In genomic region chr5:172643392-172643871, GRCh38 we compare ENCODE assay signal across 13 cellular contexts. TPM values are rescaled to one million over a fixed set of nuclear protein-coding genes. Genes with fewer than 3 reads are reported as not detected.
A peak's percentile ranks its signal among the peaks of the same experiment; 100 is the strongest.
DNase-seq lines count a peak whose midpoint lies in the region; ATAC-seq and TF ChIP-seq lines count a peak whose summit lies in the region.
"Had no signal": no experiment of that assay in that cellular context is flagged by ENCODE, and none has a peak within 500 bp of the region (broad histone marks: within the 10 kb centered on the region; RNA-seq: fewer than 3 reads in every experiment).

No MANE protein-coding gene starts in this region.

- DNase-seq in lung (ENCODE audit: low spot score) (no peak), endodermal cell (no peak), MV-4-11 (lab: John Stamatoyannopoulos, UW) (no peak)
- DNase-seq in activated effector memory CD4-positive, alpha-beta T cell treated with Interleukin-2 at 50 U/mL for 16 hours: no peak
- DNase-seq: activated CD4-positive, CD25-positive, alpha-beta regulatory T cell; NCI-H1694; SK-N-SH; stimulated activated CD4-positive, alpha-beta T cell treated with anti-CD3 and anti-CD28 coated beads, Interleukin-15, amount 100 ng/mL, for 24 hours had no signal

- H3K9me3 Mint-ChIP-seq in endodermal cell: no peaks in the 10 kb centered on the region

- no peak for TF ChIP-seq CTCF in HEK293 (tag by site-specific recombination; IDR thresholded peaks at IDR 0.05)
- no peak for TF ChIP-seq CTCF in lung (IDR thresholded peaks at IDR 0.05; ENCODE audit: control extremely low read depth, extremely low read depth)
- TF ChIP-seq CTCF in endodermal cell (conservative IDR thresholded peaks at IDR 0.05): no peak

- WGBS in lung, 2 donors: 45 to 51% methylated on average over 8 of the region's 8 CpGs
- WGBS in endodermal cell (ENCODE audit: insufficient coverage in 1 of 2, insufficient read length in 1 of 2), 2 experiments: 81 to 86% methylated on average over 8 of the region's 8 CpGs

- no peaks in the 10 kb centered on the region for H3K9me3 ChIP-seq in HEK293 (ENCODE audit: control insufficient read depth, insufficient read depth, low read depth, low read length)
- no peaks in the 10 kb centered on the region for H3K9me3 ChIP-seq in lung (ENCODE audit: control insufficient read depth in 2 of 2, insufficient read depth in 1 of 2, low read length in 1 of 2)
- no peaks in the 10 kb centered on the region for H3K9me3 ChIP-seq in endodermal cell (ENCODE audit: control insufficient read depth, low read length)
- H3K9me3 ChIP-seq: SK-N-SH had no signal

- no peak overlapping the region for H3K9ac ChIP-seq in endodermal cell (ENCODE audit: extremely low read depth, low read length, poor library complexity, severe bottlenecking)
- H3K9ac ChIP-seq: KMS-11, SK-N-SH had no signal

- ATAC-seq in lung (ENCODE audit: insufficient read depth, low FRiP score) (no peak), HG03280 (IDR thresholded peaks at IDR 0.05; ENCODE audit: unreplicated experiment) (no peak)

- H3K36me3 ChIP-seq in HEK293 (ENCODE audit: control insufficient read depth in 2 of 2, insufficient read depth in 1 of 2, low read length in 2 of 2) (no peaks in the 10 kb centered on the region), lung (ENCODE audit: control insufficient read depth in 2 of 2, insufficient read depth in 2 of 2, low read length in 2 of 2) (no peaks in the 10 kb centered on the region), endodermal cell (ENCODE audit: control insufficient read depth, insufficient read depth, low read length) (no peaks in the 10 kb centered on the region)

- H3K27ac Mint-ChIP-seq in endodermal cell: no peak overlapping the region

- no peaks in the 10 kb centered on the region for H3K27me3 ChIP-seq in lung (ENCODE audit: control insufficient read depth, insufficient read depth)
- H3K27me3 ChIP-seq in endodermal cell (ENCODE audit: control insufficient read depth, insufficient read depth, low read length, poor library complexity, severe bottlenecking): peaks cover 24% of the 10 kb centered on the region

- no peaks in the 10 kb centered on the region for H3K4me1 ChIP-seq in HEK293 (ENCODE audit: control insufficient read depth, insufficient read depth, low read length)
- H3K4me1 ChIP-seq in lung (ENCODE audit: control insufficient read depth in 2 of 2, insufficient read depth in 2 of 2, low read length in 2 of 2): peaks cover 0 to 19% of the 10 kb centered on the region in 2 donors
- no peaks in the 10 kb centered on the region for H3K4me1 ChIP-seq in endodermal cell (ENCODE audit: control insufficient read depth, insufficient read depth, low read length)

- no peak overlapping the region for H3K4me3 Mint-ChIP-seq in endodermal cell

- no peak overlapping the region for H3K27ac ChIP-seq in HEK293 (ENCODE audit: extremely low read depth, low read depth, low read length)
- H3K27ac ChIP-seq in cingulate gyrus (ENCODE audit: low read depth, low read length): peak overlapping the region; percentile 4
- peak overlapping the region in 1 of 2 donors; percentile 52 for H3K27ac ChIP-seq in lung (ENCODE audit: low read depth in 1 of 2, low read length in 1 of 2)
- H3K27ac ChIP-seq in skin epidermis: peak overlapping the region in 8 of 21 experiments; percentile 6 to 89 (median 56)
- no peak overlapping the region for H3K27ac ChIP-seq in endodermal cell (ENCODE audit: low read depth, low read length)
- H3K27ac ChIP-seq: KMS-11 had no signal

- POLR2A ChIA-PET in HEK293 (lab: Yijun Ruan, JAX): no interaction called here

- H3K36me3 Mint-ChIP-seq in endodermal cell (ENCODE audit: low read depth): no peaks in the 10 kb centered on the region

- H3K4me3 ChIP-seq in HEK293 (ENCODE audit: low read depth, low read length) (no peak overlapping the region), lung (peak overlapping the region; percentile 12), skin epidermis (peak overlapping the region in 5 of 7 experiments; percentile 3 to 76 (median 44)), endodermal cell (ENCODE audit: low read length) (no peak overlapping the region)

- CTCF ChIA-PET in HEK293 (lab: Yijun Ruan, JAX): interaction anchor here (0.5 to 2.0 kb wide), 3 partner anchors 52 to 165 kb away, joined by 3 to 5 read pairs (median 4); no protein-coding TSS in a partner anchor

- peaks cover 29% of the 10 kb centered on the region for H3K27me3 Mint-ChIP-seq in endodermal cell (ENCODE audit: insufficient read depth)

- H3K4me1 Mint-ChIP-seq in endodermal cell: peaks cover 29% of the 10 kb centered on the region

TF ChIP-seq in HEK293, 187 proteins besides CTCF, POLR2A, EP300 and RAD21:
- TF ChIP-seq ZNF221 (tag by site-specific recombination; IDR thresholded peaks at IDR 0.05; ENCODE audit: borderline replicate concordance) (no peak), ZBTB17 (tag by site-specific recombination; IDR thresholded peaks at IDR 0.05) (peak; percentile 88), GLI4 (tag by site-specific recombination; IDR thresholded peaks at IDR 0.05) (no peak), ZFP3 (tag by site-specific recombination; IDR thresholded peaks at IDR 0.05; ENCODE audit: low read depth) (no peak)

RNA-seq across cellular contexts. Expression of gene NEURL1B, which starts 2.4 kb away (rescaled TPM):
- total RNA-seq in lung: 10 to 100 TPM; 17.5 to 26.4 TPM
- 1 to 10 TPM; 5.1 to 6.0 TPM for polyA plus RNA-seq in lung
- total RNA-seq in endodermal cell: 1 to 10 TPM; 4.9 to 6.3 TPM
- 10.1 TPM for polyA plus RNA-seq in endodermal cell (2013, experiment 1 of 2)
- polyA plus RNA-seq in endodermal cell (2013, experiment 2 of 2): 11.1 TPM

Comparison
In these comparisons a context has a peak if more than half of its experiments do, and no peak if none do; other contexts are left out.
1. H3K4me3 ChIP-seq: peak in lung (single experiment) and skin epidermis (5 of 7); none in HEK293 (single experiment) and endodermal cell (single experiment).